ENCODE assay signal across 1 cellular context in genomic region chr3:98551754-98552153, GRCh38.
TF ChIP-seq lines count a peak whose summit lies in the region.

No MANE protein-coding gene starts in this region.

TF ChIP-seq in GM12878, 131 proteins besides CTCF, POLR2A, EP300 and RAD21 (continued from another document):
- TF ChIP-seq RBBP5 (conservative IDR thresholded peaks at IDR 0.05) (no peak), NFXL1 (IDR thresholded peaks at IDR 0.05; ENCODE audit: borderline replicate concordance) (no peak), STAT3 (IDR thresholded peaks at IDR 0.05; ENCODE audit: low read depth, low read length) (peak; percentile 5; the same call in 1 of the 2 replicates), ETV6 (conservative IDR thresholded peaks at IDR 0.05 in 1 of 2, IDR thresholded peaks at IDR 0.05 in 1 of 2; ENCODE audit: borderline replicate concordance in 1 of 2, low read depth in 1 of 2) (peak in 1 of 2 experiments; percentile 23; a peak in 1 of 4 replicates), ZZZ3 (IDR thresholded peaks at IDR 0.05; ENCODE audit: control insufficient read depth, insufficient read length, low read depth) (no peak), NR2F1 (conservative IDR thresholded peaks at IDR 0.05) (0 out of 2 replicates have a peak, but pooled peaks have one; percentile 40), RFX5 (IDR thresholded peaks at IDR 0.05; ENCODE audit: low read depth, low read length) (no peak), EGR1 (IDR thresholded peaks at IDR 0.05; ENCODE audit: borderline replicate concordance in 1 of 2, low read depth in 2 of 2, low read length in 2 of 2) (no peak), BCLAF1 (IDR thresholded peaks at IDR 0.05) (no peak), CREB1 (IDR thresholded peaks at IDR 0.05; ENCODE audit: low read depth) (no peak), POLR2AphosphoS5 (IDR thresholded peaks at IDR 0.05; ENCODE audit: low read length) (no peak)
